In the genomic region with DNA sequence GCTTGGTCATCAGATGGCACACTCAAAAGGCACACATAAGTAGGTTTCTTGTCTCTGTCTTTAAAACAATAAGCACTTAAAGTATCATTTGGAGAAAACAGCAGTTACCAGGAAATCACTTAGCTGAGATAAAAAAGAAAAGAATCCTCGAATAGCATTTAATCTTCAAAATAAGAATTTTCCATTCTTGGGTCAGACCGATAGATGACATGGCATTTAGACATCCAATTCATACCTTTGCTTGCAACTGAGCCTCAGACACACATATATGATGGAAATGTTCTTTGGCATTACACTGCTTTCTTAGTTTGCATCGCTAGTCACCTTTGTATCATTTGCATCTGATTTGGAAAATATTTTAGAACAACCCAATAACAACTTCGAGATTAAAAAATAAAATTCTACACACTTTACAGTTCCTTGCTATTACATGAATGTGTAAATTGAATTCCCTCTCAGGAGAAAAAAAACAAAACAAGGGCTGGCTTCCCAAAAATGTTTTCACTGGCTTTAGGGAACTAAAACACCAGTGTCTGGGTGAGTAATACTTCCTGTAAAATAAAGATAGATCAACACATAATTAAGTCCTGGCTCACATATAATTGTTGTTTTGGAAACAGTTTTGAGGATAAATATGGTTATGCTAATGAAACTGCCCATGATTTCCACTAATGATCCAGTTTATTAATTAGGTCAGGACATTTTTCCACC, we compare ENCODE assay signal across 9 cellular contexts. TPM values are rescaled to one million over a fixed set of nuclear protein-coding genes. Genes with fewer than 3 reads are reported as not detected.
DNase-seq lines count a peak whose midpoint lies in the region; ATAC-seq and TF ChIP-seq lines count a peak whose summit lies in the region.
"Had no signal": no experiment of that assay in that cellular context is flagged by ENCODE, and none has a peak within 500 bp of the region (broad histone marks: within the 10 kb centered on the region; RNA-seq: fewer than 3 reads in every experiment).

No MANE protein-coding gene starts in this region.

- TF ChIP-seq CTCF in brain microvascular endothelial cell (IDR thresholded peaks at IDR 0.05; ENCODE audit: low read depth, low read length, missing control alignments): no peak
- no peak for TF ChIP-seq CTCF in lower lobe of right lung (IDR thresholded peaks at IDR 0.05)
- TF ChIP-seq CTCF in tibial artery (IDR thresholded peaks at IDR 0.05): no peak

- CTCF ChIA-PET in activated naive CD4-positive, alpha-beta T cell treated with anti-CD3 and anti-CD28 coated beads for 36 hours (lab: Charles Lee): interaction anchor here (1.2 kb wide), 1 partner anchor 42 kb away, joined by 3 read pairs; no protein-coding TSS in a partner anchor

- peaks cover 33% of the 10 kb centered on the region for H3K4me1 ChIP-seq in lower lobe of right lung
- peaks cover 0 to 34% (median 6%) of the 10 kb centered on the region in 4 donors for H3K4me1 ChIP-seq in tibial artery

- H3K27ac ChIP-seq in brain microvascular endothelial cell: peak overlapping the region; percentile 78
- peak overlapping the region; percentile 91 for H3K27ac ChIP-seq in lower lobe of right lung
- peak overlapping the region; percentile 98 to 99 for H3K27ac ChIP-seq in tibial artery

- no peak for DNase-seq in activated naive CD4-positive, alpha-beta T cell treated with anti-CD3 and anti-CD28 coated beads for 36 hours
- no peak for DNase-seq in activated naive CD4-positive, alpha-beta T cell treated with anti-CD3 and anti-CD28 coated beads, Interleukin-2, amount 50 U/mL, for 72 hours (ENCODE audit: low spot score in 2 of 2)
- DNase-seq in brain microvascular endothelial cell (no peak), lower lobe of right lung (no peak), tibial artery (no peak), DMS 273 (lab: John Stamatoyannopoulos, UW; ENCODE audit: unreplicated experiment) (no peak), NCI-H510A (lab: John Stamatoyannopoulos, UW) (no peak)
- DNase-seq: DMS 273 treated with DMSO at 0.1 percent for 48 hours had no signal

- H3K36me3 ChIP-seq in brain microvascular endothelial cell (replicated peaks): no peaks in the 10 kb centered on the region
- H3K36me3 ChIP-seq in lower lobe of right lung: no peaks in the 10 kb centered on the region
- H3K36me3 ChIP-seq in tibial artery: no peaks in the 10 kb centered on the region

- H3K4me3 Mint-ChIP-seq in activated naive CD4-positive, alpha-beta T cell treated with anti-CD3 and anti-CD28 coated beads for 36 hours: peak overlapping the region; percentile 81

- H3K27ac Mint-ChIP-seq in activated naive CD4-positive, alpha-beta T cell treated with anti-CD3 and anti-CD28 coated beads for 36 hours: no peak overlapping the region
- H3K27ac Mint-ChIP-seq in activated naive CD4-positive, alpha-beta T cell treated with anti-CD3 and anti-CD28 coated beads, Interleukin-2, amount 50 U/mL, for 72 hours: no peak overlapping the region

- H3K9me3 ChIP-seq in lower lobe of right lung (no peaks in the 10 kb centered on the region), tibial artery (no peaks in the 10 kb centered on the region)

- in situ Hi-C loops in brain microvascular endothelial cell (cut with HindIII; ENCODE audit: low pct_ligation_motif_present, low sequenced_read_pairs): no loop called here

- H3K27me3 Mint-ChIP-seq in activated naive CD4-positive, alpha-beta T cell treated with anti-CD3 and anti-CD28 coated beads for 36 hours (ENCODE audit: low read depth): peaks cover 58% of the 10 kb centered on the region

- no peaks in the 10 kb centered on the region for H3K9me3 Mint-ChIP-seq in activated naive CD4-positive, alpha-beta T cell treated with anti-CD3 and anti-CD28 coated beads for 36 hours
- peaks cover 0 to 10% of the 10 kb centered on the region in 2 donors for H3K9me3 Mint-ChIP-seq in activated naive CD4-positive, alpha-beta T cell treated with anti-CD3 and anti-CD28 coated beads, Interleukin-2, amount 50 U/mL, for 72 hours

- H3K36me3 Mint-ChIP-seq in activated naive CD4-positive, alpha-beta T cell treated with anti-CD3 and anti-CD28 coated beads for 36 hours (ENCODE audit: low read depth): peaks cover 2% of the 10 kb centered on the region
- peaks cover 6 to 13% of the 10 kb centered on the region in 2 donors for H3K36me3 Mint-ChIP-seq in activated naive CD4-positive, alpha-beta T cell treated with anti-CD3 and anti-CD28 coated beads, Interleukin-2, amount 50 U/mL, for 72 hours

- H3K4me3 ChIP-seq in brain microvascular endothelial cell (ENCODE audit: low read depth, low read length) (peak overlapping the region; percentile 82), lower lobe of right lung (peak overlapping the region; percentile 90), tibial artery (peak overlapping the region; percentile 78 to 94)

- H3K27me3 ChIP-seq in brain microvascular endothelial cell (replicated peaks) (no peaks in the 10 kb centered on the region), lower lobe of right lung (ENCODE audit: low read depth) (no peaks in the 10 kb centered on the region), tibial artery (no peaks in the 10 kb centered on the region)

- peaks cover 37% of the 10 kb centered on the region for H3K4me1 Mint-ChIP-seq in activated naive CD4-positive, alpha-beta T cell treated with anti-CD3 and anti-CD28 coated beads for 36 hours (ENCODE audit: low read depth)

- ATAC-seq in activated naive CD4-positive, alpha-beta T cell treated with anti-CD3 and anti-CD28 coated beads, Interleukin-2, amount 50 U/mL, for 72 hours: no peak
- ATAC-seq in lower lobe of right lung (no peak), GM21786 (IDR thresholded peaks at IDR 0.05; ENCODE audit: unreplicated experiment) (no peak)

- intact Hi-C loops in activated naive CD4-positive, alpha-beta T cell treated with anti-CD3 and anti-CD28 coated beads for 36 hours (cut with micrococcal nuclease): loop anchor here (5.0 kb wide), 2 partner anchors 151 to 191 kb away; partner anchors contain the start of gene TPD52L1
- intact Hi-C loops in lower lobe of right lung (cut with DNase I) (no loop called here), tibial artery (cut with DNase I; ENCODE audit: low total_unique reads) (loop anchor here (5.0 kb wide), 2 partner anchors 136 to 831 kb away; partner anchors contain the start of gene NCOA7)

RNA-seq across cellular contexts. Expression of gene RNF217, which starts 1.3 kb away (rescaled TPM):
- total RNA-seq in activated naive CD4-positive, alpha-beta T cell treated with anti-CD3 and anti-CD28 coated beads for 36 hours: 1 to 10 TPM; 1.8 to 2.4 TPM
- total RNA-seq in activated naive CD4-positive, alpha-beta T cell treated with anti-CD3 and anti-CD28 coated beads, Interleukin-2, amount 50 U/mL, for 72 hours: 1 to 10 TPM in 1 of 2 donors, not detected in 1; 2.0 TPM
- total RNA-seq in lower lobe of right lung: 25.5 TPM
